ENCODE assay signal across 8 cellular contexts in the genomic region with DNA sequence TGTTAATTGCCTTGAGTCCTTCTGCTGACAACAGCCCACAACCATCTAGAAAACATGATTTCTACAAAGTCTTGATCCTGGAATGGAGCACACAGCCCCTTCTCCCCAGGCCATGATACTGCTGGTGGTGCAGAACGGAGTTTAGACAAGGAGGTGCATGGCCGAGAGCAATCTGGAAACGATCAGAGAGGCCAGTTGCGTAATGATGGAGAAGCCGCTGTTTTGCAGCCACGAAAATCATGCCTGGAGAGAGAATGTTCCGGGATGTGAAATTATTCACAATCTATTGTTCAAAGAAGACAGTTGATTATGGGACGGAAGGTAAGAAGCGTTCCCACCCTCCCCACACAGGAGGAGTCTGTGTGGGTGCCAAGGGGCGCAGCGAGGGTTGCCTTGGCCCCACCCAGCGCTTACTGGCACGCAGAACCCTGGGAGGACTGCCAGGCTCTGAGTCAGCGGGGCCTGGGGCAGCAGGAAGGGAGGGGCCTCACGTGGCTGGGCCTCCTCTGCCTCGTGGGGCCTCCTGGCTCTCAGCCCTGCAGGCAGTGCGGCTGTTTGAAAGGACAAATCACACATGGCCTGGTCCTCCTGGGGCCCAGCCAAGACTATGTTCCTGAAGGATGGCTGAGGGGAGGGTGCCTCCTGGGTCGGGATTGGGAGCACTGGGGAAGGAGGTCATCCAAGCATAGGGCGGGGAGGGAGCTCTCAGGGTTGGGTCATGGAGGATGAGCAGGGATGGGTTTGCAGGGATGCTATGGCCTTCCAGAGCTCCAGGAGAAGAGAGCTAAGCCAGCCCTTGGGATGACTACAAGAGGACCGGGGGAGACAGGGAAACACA. TPM values are rescaled to one million over a fixed set of nuclear protein-coding genes. Genes with fewer than 3 reads are reported as not detected.
A peak's percentile ranks its signal among the peaks of the same experiment; 100 is the strongest.
DNase-seq lines count a peak whose midpoint lies in the region; ATAC-seq lines count a peak whose summit lies in the region.

No MANE protein-coding gene starts in this region.

- POLR2A ChIA-PET in activated CD4-positive, alpha-beta memory T cell treated with anti-CD3 and anti-CD28 coated beads, Interleukin-2, amount 10 ng/mL, durations not matched to agents 7 days and 5 days (lab: Charles Lee): interaction anchor here (0.8 to 5.3 kb wide), 8 partner anchors 9 to 95 kb away, joined by 3 to 57 read pairs (median 4); a partner anchor contains a TSS

- H3K27me3 Mint-ChIP-seq in activated CD4-positive, alpha-beta memory T cell treated with anti-CD3 and anti-CD28 coated beads, Interleukin-2, amount 10 ng/mL, durations not matched to agents 7 days and 5 days: no peaks in the 10 kb centered on the region

- peak overlapping the region; percentile 71 for H3K4me3 Mint-ChIP-seq in activated CD4-positive, alpha-beta memory T cell treated with anti-CD3 and anti-CD28 coated beads, Interleukin-2, amount 10 ng/mL, durations not matched to agents 7 days and 5 days

- CTCF ChIA-PET in activated CD4-positive, alpha-beta memory T cell treated with anti-CD3 and anti-CD28 coated beads, Interleukin-2, amount 10 ng/mL, durations not matched to agents 7 days and 5 days (lab: Charles Lee): interaction anchor here (0.8 to 3.6 kb wide), 7 partner anchors 12 to 271 kb away, joined by 3 to 16 read pairs (median 4); a partner anchor contains a TSS

- H3K4me1 Mint-ChIP-seq in activated CD4-positive, alpha-beta memory T cell treated with anti-CD3 and anti-CD28 coated beads, Interleukin-2, amount 10 ng/mL, durations not matched to agents 7 days and 5 days: peaks cover 81% of the 10 kb centered on the region

- DNase-seq in HCEC 1CT: peak; percentile 97
- peak; percentile 97 for DNase-seq in NCI-H460 (ENCODE audit: extremely low read depth, low read depth)
- DNase-seq in activated CD4-positive, alpha-beta memory T cell treated with anti-CD3 and anti-CD28 coated beads, Interleukin-2, amount 10 ng/mL, durations not matched to agents 7 days and 5 days: peak; percentile 94
- peak; percentile 57 for DNase-seq in cortex of kidney (lab: John Stamatoyannopoulos, UW)
- DNase-seq in lung microvascular endothelial cell (ENCODE audit: low read depth in 2 of 2): peak; percentile 99
- DNase-seq in stimulated activated CD4-positive, alpha-beta T cell treated with anti-CD3 and anti-CD28 coated beads, TNF-alpha, amount 100 ng/mL, for 24 hours (ENCODE audit: low read depth in 3 of 3): peak; percentile 85 to 93 (median 86)
- DNase-seq in ecto neural progenitor cell (ENCODE audit: low spot score): no peak

- peak overlapping the region; percentile 99 for H3K27ac Mint-ChIP-seq in activated CD4-positive, alpha-beta memory T cell treated with anti-CD3 and anti-CD28 coated beads, Interleukin-2, amount 10 ng/mL, durations not matched to agents 7 days and 5 days

- peaks cover 34% of the 10 kb centered on the region for H3K36me3 Mint-ChIP-seq in activated CD4-positive, alpha-beta memory T cell treated with anti-CD3 and anti-CD28 coated beads, Interleukin-2, amount 10 ng/mL, durations not matched to agents 7 days and 5 days (ENCODE audit: low read depth)

- no peak for ATAC-seq in GM21825 (IDR thresholded peaks at IDR 0.05; ENCODE audit: unreplicated experiment)

- no peaks in the 10 kb centered on the region for H3K9me3 Mint-ChIP-seq in activated CD4-positive, alpha-beta memory T cell treated with anti-CD3 and anti-CD28 coated beads, Interleukin-2, amount 10 ng/mL, durations not matched to agents 7 days and 5 days

RNA-seq across cellular contexts. Expression of a gene that starts 8.7 kb away (rescaled TPM):
- total RNA-seq in NCI-H460 (2014; rRNA removed; shearing (Covaris generic)): 12.3 and 13.8 TPM in 2 replicates
- polyA plus RNA-seq in NCI-H460 (2014; cell fraction: nucleus; rRNA removed): 18.0 and 18.4 TPM in 2 replicates
- total RNA-seq in activated CD4-positive, alpha-beta memory T cell treated with anti-CD3 and anti-CD28 coated beads, Interleukin-2, amount 10 ng/mL, durations not matched to agents 7 days and 5 days: 10 to 100 TPM; 12.7 to 15.5 TPM
- 10.7 and 15.7 TPM in 2 replicates for total RNA-seq in lung microvascular endothelial cell

RNA-seq across cellular contexts. Expression of a gene that starts 15.5 kb away (rescaled TPM):
- 64.3 and 66.7 TPM in 2 replicates for total RNA-seq in NCI-H460 (2014; rRNA removed; shearing (Covaris generic))
- 85.4 and 87.9 TPM in 2 replicates for polyA plus RNA-seq in NCI-H460 (2014; cell fraction: nucleus; rRNA removed)
- total RNA-seq in activated CD4-positive, alpha-beta memory T cell treated with anti-CD3 and anti-CD28 coated beads, Interleukin-2, amount 10 ng/mL, durations not matched to agents 7 days and 5 days: 100 to 1,000 TPM; 452 to 454 TPM
- 18.3 and 21.4 TPM in 2 replicates for total RNA-seq in lung microvascular endothelial cell

RNA-seq across cellular contexts. Expression of a gene that starts 25.1 kb away (rescaled TPM):
- total RNA-seq in NCI-H460 (2014; rRNA removed; shearing (Covaris generic)): 53.1 and 56.2 TPM in 2 replicates
- 85.7 and 86.3 TPM in 2 replicates for polyA plus RNA-seq in NCI-H460 (2014; cell fraction: nucleus; rRNA removed)
- 10 to 100 TPM; 67.0 to 68.0 TPM for total RNA-seq in activated CD4-positive, alpha-beta memory T cell treated with anti-CD3 and anti-CD28 coated beads, Interleukin-2, amount 10 ng/mL, durations not matched to agents 7 days and 5 days
- total RNA-seq in lung microvascular endothelial cell: 51.2 and 76.8 TPM in 2 replicates

RNA-seq across cellular contexts. Expression of a gene that starts 30.4 kb away (rescaled TPM):
- 0.20 TPM in 1 of 2 replicates, not detected in the other for total RNA-seq in NCI-H460 (2014; rRNA removed; shearing (Covaris generic))
- 0.24 TPM in 1 of 2 replicates, not detected in the other for polyA plus RNA-seq in NCI-H460 (2014; cell fraction: nucleus; rRNA removed)
- total RNA-seq in activated CD4-positive, alpha-beta memory T cell treated with anti-CD3 and anti-CD28 coated beads, Interleukin-2, amount 10 ng/mL, durations not matched to agents 7 days and 5 days: not detected
- total RNA-seq in lung microvascular endothelial cell: under 0.01 TPM in 1 of 2 replicates, not detected in the other

RNA-seq across cellular contexts. Expression of a gene that starts 35.0 kb away (rescaled TPM):
- 16.0 and 21.0 TPM in 2 replicates for total RNA-seq in NCI-H460 (2014; rRNA removed; shearing (Covaris generic))
- 34.9 and 40.0 TPM in 2 replicates for polyA plus RNA-seq in NCI-H460 (2014; cell fraction: nucleus; rRNA removed)
- 10 to 100 TPM; 31.1 to 31.6 TPM for total RNA-seq in activated CD4-positive, alpha-beta memory T cell treated with anti-CD3 and anti-CD28 coated beads, Interleukin-2, amount 10 ng/mL, durations not matched to agents 7 days and 5 days
- total RNA-seq in lung microvascular endothelial cell: 12.4 and 15.9 TPM in 2 replicates
